In the genomic region with DNA sequence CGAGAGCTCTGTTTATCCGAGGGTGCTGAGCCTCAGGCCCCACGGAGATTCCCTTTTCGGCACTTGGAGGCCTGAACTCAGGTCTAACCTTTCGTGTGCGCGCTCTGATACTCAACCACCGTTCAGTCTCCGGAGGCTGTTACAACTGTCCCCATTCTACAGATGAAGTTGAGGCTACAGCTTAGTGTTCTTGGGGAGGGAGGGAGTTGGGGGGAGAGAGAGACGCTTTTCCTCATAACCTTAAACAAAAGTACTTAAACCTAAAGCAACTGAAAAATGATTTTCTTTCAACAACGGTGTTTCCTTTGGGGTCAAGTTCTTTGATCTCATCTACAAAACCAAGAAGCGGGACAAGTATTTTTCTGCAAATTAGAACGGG, we compare ENCODE assay signal across 9 cellular contexts. TPM values are rescaled to one million over a fixed set of nuclear protein-coding genes. Genes with fewer than 3 reads are reported as not detected.
DNase-seq lines count a peak whose midpoint lies in the region; ATAC-seq and TF ChIP-seq lines count a peak whose summit lies in the region.
"Had no signal": no experiment of that assay in that cellular context is flagged by ENCODE, and none has a peak within 500 bp of the region (broad histone marks: within the 10 kb centered on the region; RNA-seq: fewer than 3 reads in every experiment).

No MANE protein-coding gene starts in this region.

- peaks cover 48% of the 10 kb centered on the region for H3K27me3 Mint-ChIP-seq in progenitor cell of endocrine pancreas

- TF ChIP-seq CTCF in GM06990 (IDR thresholded peaks at IDR 0.05; ENCODE audit: insufficient read depth, low read length, poor library complexity, severe bottlenecking) (no peak), RWPE1 (conservative IDR thresholded peaks at IDR 0.05; ENCODE audit: low read depth) (no peak), progenitor cell of endocrine pancreas (IDR thresholded peaks at IDR 0.05; ENCODE audit: unreplicated experiment) (no peak)

- DNase-seq in GM06990 (ENCODE audit: extremely low read depth, insufficient read length) (no peak), RWPE1 (ENCODE audit: low spot score) (no peak), erythroblast (lab: John Stamatoyannopoulos, UW) (no peak), progenitor cell of endocrine pancreas (ENCODE audit: low spot score, unreplicated experiment) (no peak), G401 (ENCODE audit: low spot score) (no peak)
- DNase-seq in effector CD8-positive, alpha-beta T cell (lab: John Stamatoyannopoulos, UW): no peak
- DNase-seq: NCI-H446 treated with DMSO at 0.1 percent for 48 hours had no signal

- peak overlapping the region; percentile 70; the same call in 1 of the 2 replicates for H3K27ac ChIP-seq in RWPE1

- in situ Hi-C loops in G401 (cut with HindIII; ENCODE audit: low sequenced_read_pairs): no loop called here

- peaks cover 6% of the 10 kb centered on the region for H3K4me1 Mint-ChIP-seq in progenitor cell of endocrine pancreas (ENCODE audit: low read depth)

- peak overlapping the region; percentile 78 for H3K4me3 Mint-ChIP-seq in progenitor cell of endocrine pancreas (ENCODE audit: low read depth)

- no peak overlapping the region for H3K27ac Mint-ChIP-seq in progenitor cell of endocrine pancreas

- peaks cover 3% of the 10 kb centered on the region for H3K36me3 Mint-ChIP-seq in progenitor cell of endocrine pancreas (ENCODE audit: insufficient read depth)

- peak overlapping the region; percentile 78 for H3K4me3 ChIP-seq in GM06990 (replicated peaks; ENCODE audit: low read depth, low read length)

- no peaks in the 10 kb centered on the region for H3K9me3 Mint-ChIP-seq in progenitor cell of endocrine pancreas (ENCODE audit: low read depth)

- CTCF ChIA-PET in RWPE1 (lab: Yijun Ruan, JAX): no interaction called here

- peak; percentile 8 for TF ChIP-seq POLR2A in erythroblast (IDR thresholded peaks at IDR 0.05; ENCODE audit: low read length)

- peaks cover 5% of the 10 kb centered on the region; the same call in 1 of the 2 replicates for H3K36me3 ChIP-seq in GM06990 (ENCODE audit: control insufficient read depth, insufficient read depth, low read length)

- ATAC-seq in GM21717 (IDR thresholded peaks at IDR 0.05; ENCODE audit: unreplicated experiment): no peak
- ATAC-seq in HG02870 (IDR thresholded peaks at IDR 0.05; ENCODE audit: unreplicated experiment): no peak

- POLR2A ChIA-PET in RWPE1 (lab: Yijun Ruan, JAX; ENCODE audit: low non-redundant PET): no interaction called here

- no peaks in the 10 kb centered on the region for H3K27me3 ChIP-seq in GM06990 (replicated peaks; ENCODE audit: control insufficient read depth, insufficient read depth, low read length)

RNA-seq across cellular contexts. Expression of a gene that starts 1.0 kb away (rescaled TPM):
- 10.8 and 13.2 TPM in 2 replicates for total RNA-seq in progenitor cell of endocrine pancreas
- 3.5 and 4.7 TPM in 2 replicates for total RNA-seq in G401 (2014; rRNA removed; shearing (Covaris generic))
